In the genomic region with DNA sequence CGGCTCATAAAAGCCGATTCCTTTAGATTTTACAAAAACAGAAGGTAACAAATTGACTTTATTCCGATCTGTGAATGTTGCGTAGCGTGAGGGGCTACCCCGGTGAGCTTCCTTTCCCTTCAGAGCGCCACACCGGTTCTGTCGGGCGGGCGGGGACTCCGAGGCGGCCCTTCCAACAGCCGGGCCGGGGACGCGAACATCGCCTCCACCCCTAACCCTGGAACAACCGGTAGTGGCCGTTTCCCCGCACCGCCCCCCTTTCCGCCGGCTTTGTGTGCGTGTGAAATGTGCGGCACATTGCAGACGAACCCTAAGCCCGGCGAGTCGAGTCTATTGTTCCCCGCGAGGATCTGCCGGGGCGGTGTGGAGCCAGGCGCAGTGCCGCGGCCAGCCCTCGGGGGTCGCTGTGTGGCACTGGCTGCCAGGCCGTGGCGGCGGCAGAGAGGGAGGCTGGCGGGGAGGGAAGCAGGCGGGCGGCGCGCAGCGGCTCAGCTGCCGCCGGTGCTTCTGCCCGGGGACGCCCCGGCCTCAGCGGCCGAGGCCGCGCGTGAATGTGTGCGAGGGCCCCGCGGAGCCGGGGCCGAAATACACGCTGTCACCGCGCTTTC, we compare ENCODE assay signal across 1 cellular context.
TF ChIP-seq lines count a peak whose summit lies in the region.

No MANE protein-coding gene starts in this region.

TF ChIP-seq in H1, 55 proteins besides CTCF, POLR2A, EP300 and RAD21:
- TF ChIP-seq SUZ12 (IDR thresholded peaks at IDR 0.05; ENCODE audit: low read length): no peak
- TF ChIP-seq NRF1 (IDR thresholded peaks at IDR 0.05; ENCODE audit: low read depth, low read length): no peak
- peak; percentile 75 for TF ChIP-seq YY1 (IDR thresholded peaks at IDR 0.05; ENCODE audit: low read depth, low read length)
- TF ChIP-seq CTBP2 (IDR thresholded peaks at IDR 0.05; ENCODE audit: borderline replicate concordance, insufficient read depth, insufficient read length, low read length): peak; percentile 64
- 0 out of 2 replicates have a peak, but pooled peaks have one; percentile 36 for TF ChIP-seq EGR1 (IDR thresholded peaks at IDR 0.05; ENCODE audit: borderline replicate concordance, low read depth, low read length)
- peak; percentile 38 for TF ChIP-seq KDM4A (IDR thresholded peaks at IDR 0.05; ENCODE audit: low read depth, low read length, severe bottlenecking)
- TF ChIP-seq ZNF274 (IDR thresholded peaks at IDR 0.05; ENCODE audit: borderline replicate concordance, extremely low read depth, low read length): no peak
- TF ChIP-seq POU5F1 (IDR thresholded peaks at IDR 0.05; ENCODE audit: low read depth, low read length): no peak
- TF ChIP-seq BCL11A (IDR thresholded peaks at IDR 0.05; ENCODE audit: low read depth in 2 of 2, low read length in 2 of 2): no peak
- TF ChIP-seq MAFK (IDR thresholded peaks at IDR 0.05; ENCODE audit: low read depth, low read length): no peak
- TF ChIP-seq SIN3A (conservative IDR thresholded peaks at IDR 0.05 in 1 of 2, IDR thresholded peaks at IDR 0.05 in 1 of 2; ENCODE audit: low read depth in 1 of 2, low read length in 2 of 2): peak in 1 of 2 experiments; percentile 74; a peak in 2 of 4 replicates
- TF ChIP-seq CHD1 (IDR thresholded peaks at IDR 0.05; ENCODE audit: low read depth, low read length): no peak; the same call in 1 of the 2 replicates
- TF ChIP-seq HDAC6 (IDR thresholded peaks at IDR 0.05; ENCODE audit: low read depth, low read length): no peak
- no peak for TF ChIP-seq RXRA (IDR thresholded peaks at IDR 0.05; ENCODE audit: insufficient read depth, low read depth, low read length)
- TF ChIP-seq FOSL1 (IDR thresholded peaks at IDR 0.05; ENCODE audit: insufficient read depth, low read depth, low read length): no peak
- TF ChIP-seq SP1 (IDR thresholded peaks at IDR 0.05; ENCODE audit: low read depth, low read length): 0 out of 2 replicates have a peak, but pooled peaks have one; percentile 30
- no peak for TF ChIP-seq CBX8 (IDR thresholded peaks at IDR 0.05; ENCODE audit: borderline replicate concordance, low read depth, low read length)
- peak; percentile 92; the same call in 1 of the 2 replicates for TF ChIP-seq RBBP5 (IDR thresholded peaks at IDR 0.05; ENCODE audit: borderline replicate concordance, low read depth, low read length)
- peak; percentile 71 for TF ChIP-seq MAX (IDR thresholded peaks at IDR 0.05)
- TF ChIP-seq, protein P1, sequence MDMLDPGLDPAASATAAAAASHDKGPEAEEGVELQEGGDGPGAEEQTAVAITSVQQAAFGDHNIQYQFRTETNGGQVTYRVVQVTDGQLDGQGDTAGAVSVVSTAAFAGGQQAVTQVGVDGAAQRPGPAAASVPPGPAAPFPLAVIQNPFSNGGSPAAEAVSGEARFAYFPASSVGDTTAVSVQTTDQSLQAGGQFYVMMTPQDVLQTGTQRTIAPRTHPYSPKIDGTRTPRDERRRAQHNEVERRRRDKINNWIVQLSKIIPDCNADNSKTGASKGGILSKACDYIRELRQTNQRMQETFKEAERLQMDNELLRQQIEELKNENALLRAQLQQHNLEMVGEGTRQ (IDR thresholded peaks at IDR 0.05; ENCODE audit: low read length): no peak
- no peak for TF ChIP-seq SRF (IDR thresholded peaks at IDR 0.05; ENCODE audit: low read depth, low read length)
- TF ChIP-seq POLR2AphosphoS5 (IDR thresholded peaks at IDR 0.05; ENCODE audit: low read depth, low read length): peak; percentile 87
- peak; percentile 93 for TF ChIP-seq TAF1 (IDR thresholded peaks at IDR 0.05; ENCODE audit: low read depth, low read length)
- no peak; the same call in 1 of the 2 replicates for TF ChIP-seq CHD2 (IDR thresholded peaks at IDR 0.05; ENCODE audit: low read length)
- TF ChIP-seq PHF8 (conservative IDR thresholded peaks at IDR 0.05; ENCODE audit: low read depth, low read length): peak; percentile 55; the same call in 1 of the 2 replicates
- TF ChIP-seq SP4 (IDR thresholded peaks at IDR 0.05; ENCODE audit: low read length): no peak
- no peak for TF ChIP-seq GABPA (IDR thresholded peaks at IDR 0.05; ENCODE audit: borderline replicate concordance, insufficient read depth, low read length)
- no peak for TF ChIP-seq CHD7 (IDR thresholded peaks at IDR 0.05; ENCODE audit: insufficient replicate concordance, low read length)
- TF ChIP-seq TAF7 (optimal IDR thresholded peaks at IDR 0.05; ENCODE audit: borderline replicate concordance, low read depth, low read length): peak; percentile 84
- 0 out of 2 replicates have a peak, but pooled peaks have one; percentile 33 for TF ChIP-seq GTF2F1 (IDR thresholded peaks at IDR 0.05; ENCODE audit: borderline replicate concordance, low read depth, low read length)
- TF ChIP-seq JUN (IDR thresholded peaks at IDR 0.05; ENCODE audit: low read depth, low read length): no peak
- TF ChIP-seq SAP30 (IDR thresholded peaks at IDR 0.05; ENCODE audit: insufficient read depth, insufficient replicate concordance, low read length): no peak
- no peak for TF ChIP-seq CBX5 (IDR thresholded peaks at IDR 0.05; ENCODE audit: low read depth, low read length)
- TF ChIP-seq TEAD4 (IDR thresholded peaks at IDR 0.05; ENCODE audit: low read depth, low read length): peak; percentile 39; the same call in 1 of the 2 replicates
- peak; percentile 88 for TF ChIP-seq BACH1 (IDR thresholded peaks at IDR 0.05; ENCODE audit: low read length)
- peak; percentile 75; the same call in 1 of the 2 replicates for TF ChIP-seq CREB1 (IDR thresholded peaks at IDR 0.05)
- peak; percentile 64 for TF ChIP-seq ASH2L (IDR thresholded peaks at IDR 0.05; ENCODE audit: low read length)
- peak; percentile 37 to 99; a peak in 2 of 4 replicates for TF ChIP-seq HDAC2 (IDR thresholded peaks at IDR 0.05; ENCODE audit: borderline replicate concordance in 1 of 2, low read depth in 2 of 2, low read length in 2 of 2)
- TF ChIP-seq TBP (IDR thresholded peaks at IDR 0.05; ENCODE audit: low read depth, low read length): peak; percentile 80; the same call in 1 of the 2 replicates
- peak; percentile 41; the same call in 1 of the 2 replicates for TF ChIP-seq TCF12 (IDR thresholded peaks at IDR 0.05; ENCODE audit: low read depth, low read length)
